ENCODE assay signal across 8 cellular contexts in genomic region chr9:98192503-98193335, GRCh38. TPM values are rescaled to one million over a fixed set of nuclear protein-coding genes. Genes with fewer than 3 reads are reported as not detected.
DNase-seq lines count a peak whose midpoint lies in the region; ATAC-seq and TF ChIP-seq lines count a peak whose summit lies in the region.

CORO2A (minus strand) TSS chr9:98192637; CDS start chr9:98157660, 34,977 bp downstream.

- CTCF ChIA-PET in mammary epithelial cell (lab: Charles Lee; ENCODE audit: low non-redundant PET) = no interaction called here

- H2AFZ ChIP-seq in mammary epithelial cell (ENCODE audit: low read depth, low read length) = peak within 1 kb of the TSS; percentile 87
- H2AFZ ChIP-seq in smooth muscle cell (ENCODE audit: low read depth) = peak within 1 kb of the TSS; percentile 84

- H3K27ac ChIP-seq in VCaP (peak within 1 kb of the TSS; percentile 87), mammary epithelial cell (ENCODE audit: insufficient read depth, low read depth, low read length) (peak within 1 kb of the TSS; percentile 41), smooth muscle cell (ENCODE audit: low read depth) (no peak within 1 kb of the TSS)

- H3K4me1 ChIP-seq in mammary epithelial cell (ENCODE audit: insufficient read depth, low read length) = peaks cover 16% of the 10 kb centered on the region
- H3K4me1 ChIP-seq in smooth muscle cell (ENCODE audit: low read depth) = no peaks in the 10 kb centered on the region

- peak within 1 kb of the TSS; percentile 69 to 85 (median 70) for H3K4me3 ChIP-seq in mammary epithelial cell (replicated peaks in 1 of 3; ENCODE audit: insufficient read depth in 1 of 3, low read depth in 2 of 3, low read length in 3 of 3)
- H3K4me3 ChIP-seq in smooth muscle cell = peak within 1 kb of the TSS; percentile 71

- DNase-seq in GM03348 (ENCODE audit: low spot score) (peak; percentile 97), NCI-H1694 treated with DMSO at 0.1 percent for 48 hours (lab: John Stamatoyannopoulos, UW) (peak; percentile 61), mammary epithelial cell (peak; percentile 83), iPS-NIHi7 (ENCODE audit: extremely low spot score) (peak; percentile 93), smooth muscle cell (lab: John Stamatoyannopoulos, UW; ENCODE audit: unreplicated experiment) (peak; percentile 63)

- H3K36me3 ChIP-seq in mammary epithelial cell (ENCODE audit: insufficient read depth, low read length) (no peaks in the 10 kb centered on the region), smooth muscle cell (ENCODE audit: low read depth) (no peaks in the 10 kb centered on the region)

- H3K27me3 ChIP-seq in mammary epithelial cell (ENCODE audit: insufficient read depth, low read length) (no peaks in the 10 kb centered on the region), smooth muscle cell (ENCODE audit: low read depth) (no peaks in the 10 kb centered on the region)

- H3K9me3 ChIP-seq in mammary epithelial cell (replicated peaks; ENCODE audit: insufficient read depth, low read length) = no peaks in the 10 kb centered on the region
- no peaks in the 10 kb centered on the region for H3K9me3 ChIP-seq in smooth muscle cell (replicated peaks; ENCODE audit: low read depth)

- WGBS in mammary epithelial cell (ENCODE audit: low coverage, missing lambda C conversion rate) = under 1% methylated on average over 27 of the region's 95 CpGs
- under 1% methylated on average over 51 of the region's 95 CpGs for WGBS in smooth muscle cell (ENCODE audit: low lambda C conversion rate)

- TF ChIP-seq CTCF in VCaP (conservative IDR thresholded peaks at IDR 0.05) (peak; percentile 68), mammary epithelial cell (conservative IDR thresholded peaks at IDR 0.05 in 1 of 2, IDR thresholded peaks at IDR 0.05 in 1 of 2; ENCODE audit: extremely low read depth in 1 of 2, insufficient read depth in 1 of 2, low read depth in 1 of 2, low read length in 2 of 2) (peak; percentile 15 to 57), smooth muscle cell (IDR thresholded peaks at IDR 0.05; ENCODE audit: borderline replicate concordance, insufficient read depth, poor library complexity, severe bottlenecking) (peak; percentile 23)

- ATAC-seq in HG02642 (IDR thresholded peaks at IDR 0.05; ENCODE audit: poor library complexity, unreplicated experiment) = peak; percentile 70
- no peak for ATAC-seq in HG02970 (IDR thresholded peaks at IDR 0.05; ENCODE audit: low FRiP score, unreplicated experiment)

- intact Hi-C loops in mammary epithelial cell (cut with micrococcal nuclease) = loop anchor here (1.0 to 5.0 kb wide), 9 partner anchors 13 to 269 kb away; partner anchors contain the start of genes NANS, TBC1D2 and TRIM14

- BruUV-seq in mammary epithelial cell (replicated peaks; lab: Mats Ljungman, UMichigan) = TSS peak; percentile 39

- in situ Hi-C loops in mammary epithelial cell (cut with MboI; ENCODE audit: low sequenced_read_pairs in 2 of 2) = no loop called here

- H3K9ac ChIP-seq in mammary epithelial cell (ENCODE audit: insufficient read depth, low read length) (peak within 1 kb of the TSS; percentile 38), smooth muscle cell (ENCODE audit: low read depth) (peak within 1 kb of the TSS; percentile 33)

- peaks cover 5% of the 10 kb centered on the region for H3F3A ChIP-seq in smooth muscle cell (ENCODE audit: low read depth)

- H3K4me2 ChIP-seq in mammary epithelial cell (ENCODE audit: insufficient read depth, low read depth, low read length) = peak within 1 kb of the TSS; percentile 96
- peak within 1 kb of the TSS; percentile 84 for H3K4me2 ChIP-seq in smooth muscle cell

- dilution Hi-C loops in mammary epithelial cell (cut with HindIII; ENCODE audit: low sequenced_read_pairs) = no loop called here

- H4K20me1 ChIP-seq in mammary epithelial cell (ENCODE audit: insufficient read depth, low read length) (no peaks in the 10 kb centered on the region), smooth muscle cell (ENCODE audit: low read depth) (no peaks in the 10 kb centered on the region)

- H3K79me2 ChIP-seq in mammary epithelial cell (ENCODE audit: insufficient read depth, low read length) = peaks cover 10% of the 10 kb centered on the region
- peaks cover under 1% of the 10 kb centered on the region for H3K79me2 ChIP-seq in smooth muscle cell (ENCODE audit: low read depth)

RNA-seq across cellular contexts. Expression of gene CORO2A, which starts in this region (rescaled TPM):
- total RNA-seq in mammary epithelial cell = 10 to 100 TPM in 1 of 2 donors, 1 to 10 TPM in 1; 9.7 to 19.7 TPM
- polyA plus RNA-seq in mammary epithelial cell = 17.4 TPM
- polyA minus RNA-seq in mammary epithelial cell = 18.8 TPM
- 5.8 and 6.0 TPM in 2 replicates for total RNA-seq in smooth muscle cell
- polyA plus RNA-seq in smooth muscle cell = 4.7 and 6.8 TPM in 2 replicates
